In genomic region chr22:19746726-19747125, GRCh38 we compare ENCODE assay signal across 1 cellular context.
TF ChIP-seq lines count a peak whose summit lies in the region.

No MANE protein-coding gene starts in this region.

TF ChIP-seq in H1, 55 proteins besides CTCF, POLR2A, EP300 and RAD21:
- no peak for TF ChIP-seq ZNF274 (IDR thresholded peaks at IDR 0.05; ENCODE audit: borderline replicate concordance, extremely low read depth, low read length)
- TF ChIP-seq MAFK (IDR thresholded peaks at IDR 0.05; ENCODE audit: low read depth, low read length) = no peak
- TF ChIP-seq E2F6 (IDR thresholded peaks at IDR 0.05) = no peak
- no peak for TF ChIP-seq NANOG (IDR thresholded peaks at IDR 0.05; ENCODE audit: insufficient read depth, low read depth, low read length, poor library complexity, severe bottlenecking)
- no peak for TF ChIP-seq HDAC6 (IDR thresholded peaks at IDR 0.05; ENCODE audit: low read depth, low read length)
- TF ChIP-seq RXRA (IDR thresholded peaks at IDR 0.05; ENCODE audit: insufficient read depth, low read depth, low read length) = no peak
- TF ChIP-seq SIN3A (conservative IDR thresholded peaks at IDR 0.05 in 1 of 2, IDR thresholded peaks at IDR 0.05 in 1 of 2; ENCODE audit: low read depth in 1 of 2, low read length in 2 of 2) = no peak
- no peak for TF ChIP-seq KDM5A (IDR thresholded peaks at IDR 0.05; ENCODE audit: low read length)
- no peak for TF ChIP-seq SRF (IDR thresholded peaks at IDR 0.05; ENCODE audit: low read depth, low read length)
- no peak for TF ChIP-seq ATF3 (IDR thresholded peaks at IDR 0.05; ENCODE audit: insufficient read depth, low read depth, low read length)
- no peak for TF ChIP-seq CHD2 (IDR thresholded peaks at IDR 0.05; ENCODE audit: low read length)
- TF ChIP-seq RNF2 (IDR thresholded peaks at IDR 0.05; ENCODE audit: borderline replicate concordance, low read depth, low read length, missing control alignments, poor library complexity, severe bottlenecking) = no peak
- no peak for TF ChIP-seq TCF12 (IDR thresholded peaks at IDR 0.05; ENCODE audit: low read depth, low read length)
- TF ChIP-seq JUN (IDR thresholded peaks at IDR 0.05; ENCODE audit: low read depth, low read length) = no peak
- no peak for TF ChIP-seq MAX (IDR thresholded peaks at IDR 0.05)
- no peak for TF ChIP-seq POU5F1 (IDR thresholded peaks at IDR 0.05; ENCODE audit: low read depth, low read length)
